Comparison of ENCODE assay signal across 1 cellular context in genomic region chr16:88763502-88764053, GRCh38.
TF ChIP-seq lines count a peak whose summit lies in the region.

No MANE protein-coding gene starts in this region.

TF ChIP-seq in HepG2, 621 proteins besides CTCF, POLR2A, EP300 and RAD21 (continued from another document and continues in another):
- TF ChIP-seq AGO1 (IDR thresholded peaks at IDR 0.05; ENCODE audit: low read depth, low read length, poor library complexity, severe bottlenecking) (no peak), PHF8 (CRISPR knock-in tag; IDR thresholded peaks at IDR 0.05) (peak; percentile 32; the same call in 1 of the 2 replicates), TCF12 (IDR thresholded peaks at IDR 0.05) (no peak), TCF12 (CRISPR knock-in tag; IDR thresholded peaks at IDR 0.05) (no peak), HDAC6 (IDR thresholded peaks at IDR 0.05; ENCODE audit: low read depth, low read length) (no peak), ZNF512 (CRISPR knock-in tag; IDR thresholded peaks at IDR 0.05) (no peak), SP1 (IDR thresholded peaks at IDR 0.05) (no peak), SP1 (CRISPR knock-in tag; IDR thresholded peaks at IDR 0.05) (peak; percentile 96), ZNF619 (CRISPR knock-in tag; IDR thresholded peaks at IDR 0.05) (0 out of 2 replicates have a peak, but pooled peaks have one; percentile 21), ZNF292 (CRISPR knock-in tag; IDR thresholded peaks at IDR 0.05; ENCODE audit: borderline replicate concordance, low read depth) (no peak; the same call in 1 of the 2 replicates), SIN3B (IDR thresholded peaks at IDR 0.05; ENCODE audit: low read length) (peak; percentile 66; the same call in 1 of the 2 replicates), JUN (CRISPR knock-in tag; IDR thresholded peaks at IDR 0.05) (no peak), PHF5A (CRISPR knock-in tag; IDR thresholded peaks at IDR 0.05; ENCODE audit: low read depth, unreplicated experiment) (peak; percentile 75), ZNF761 (CRISPR knock-in tag; conservative IDR thresholded peaks at IDR 0.05) (0 out of 2 replicates have a peak, but pooled peaks have one; percentile 22), ATF5 (CRISPR knock-in tag; IDR thresholded peaks at IDR 0.05; ENCODE audit: low read depth) (no peak), MATR3 (CRISPR knock-in tag; IDR thresholded peaks at IDR 0.05) (no peak), ARID2 (CRISPR knock-in tag; IDR thresholded peaks at IDR 0.05; ENCODE audit: borderline replicate concordance) (no peak), MNT (IDR thresholded peaks at IDR 0.05) (peak; percentile 78), ZNF704 (CRISPR knock-in tag; IDR thresholded peaks at IDR 0.05; ENCODE audit: borderline replicate concordance) (no peak), ZNF775 (CRISPR knock-in tag; IDR thresholded peaks at IDR 0.05; ENCODE audit: borderline replicate concordance) (no peak), RFXAP (CRISPR knock-in tag; IDR thresholded peaks at IDR 0.05; ENCODE audit: borderline replicate concordance) (peak; percentile 85; the same call in 1 of the 2 replicates), ZNF839 (CRISPR knock-in tag; IDR thresholded peaks at IDR 0.05; ENCODE audit: borderline replicate concordance) (no peak), MEIS2 (CRISPR knock-in tag; IDR thresholded peaks at IDR 0.05) (peak; percentile 86), ZNF552 (CRISPR knock-in tag; IDR thresholded peaks at IDR 0.05; ENCODE audit: borderline replicate concordance) (0 out of 2 replicates have a peak, but pooled peaks have one; percentile 71), HOXA7 (CRISPR knock-in tag; IDR thresholded peaks at IDR 0.05) (no peak), NRL (CRISPR knock-in tag; IDR thresholded peaks at IDR 0.05; ENCODE audit: borderline replicate concordance) (no peak), TBL1XR1 (IDR thresholded peaks at IDR 0.05; ENCODE audit: borderline replicate concordance, low read length, partially characterized antibody) (peak; percentile 90), ZNF782 (CRISPR knock-in tag; IDR thresholded peaks at IDR 0.05; ENCODE audit: borderline replicate concordance) (no peak; the same call in 1 of the 2 replicates), ZNF720 (CRISPR knock-in tag; IDR thresholded peaks at IDR 0.05) (peak; percentile 8; the same call in 1 of the 2 replicates), NR2F1 (CRISPR knock-in tag; IDR thresholded peaks at IDR 0.05) (peak; percentile 81 to 95), ZNF34 (CRISPR knock-in tag; IDR thresholded peaks at IDR 0.05; ENCODE audit: borderline replicate concordance) (0 out of 2 replicates have a peak, but pooled peaks have one; percentile 74), HHEX (CRISPR knock-in tag; IDR thresholded peaks at IDR 0.05) (peak; percentile 89), CREB3 (CRISPR knock-in tag; IDR thresholded peaks at IDR 0.05) (no peak), FOSL1 (CRISPR knock-in tag; IDR thresholded peaks at IDR 0.05; ENCODE audit: borderline replicate concordance) (no peak), TARDBP (CRISPR knock-in tag; IDR thresholded peaks at IDR 0.05) (peak; percentile 86; the same call in 1 of the 2 replicates), ZNF7 (CRISPR knock-in tag; IDR thresholded peaks at IDR 0.05) (no peak), KAT7 (CRISPR knock-in tag; IDR thresholded peaks at IDR 0.05; ENCODE audit: borderline replicate concordance) (no peak), KDM5A (IDR thresholded peaks at IDR 0.05; ENCODE audit: borderline replicate concordance, low read length) (no peak), NR2C2 (CRISPR knock-in tag; IDR thresholded peaks at IDR 0.05; ENCODE audit: borderline replicate concordance) (peak; percentile 82), TRIM24 (CRISPR knock-in tag; IDR thresholded peaks at IDR 0.05) (no peak), EEA1 (CRISPR knock-in tag; IDR thresholded peaks at IDR 0.05; ENCODE audit: borderline replicate concordance) (no peak), MYNN (CRISPR knock-in tag; IDR thresholded peaks at IDR 0.05; ENCODE audit: low read depth) (no peak), SMC3 (IDR thresholded peaks at IDR 0.05; ENCODE audit: low read length) (peak; percentile 66), ZSCAN29 (CRISPR knock-in tag; conservative IDR thresholded peaks at IDR 0.05) (peak; percentile 84), ZNF18 (CRISPR knock-in tag; IDR thresholded peaks at IDR 0.05; ENCODE audit: insufficient replicate concordance) (no peak), FOXO1 (CRISPR knock-in tag; IDR thresholded peaks at IDR 0.05) (peak; percentile 95), PCBP1 (IDR thresholded peaks at IDR 0.05; ENCODE audit: borderline replicate concordance, low read depth, low read length) (no peak), ZNF740 (CRISPR knock-in tag; IDR thresholded peaks at IDR 0.05) (no peak), PHB2 (IDR thresholded peaks at IDR 0.05; ENCODE audit: partially characterized antibody) (no peak), NFE2L1 (CRISPR knock-in tag; IDR thresholded peaks at IDR 0.05; ENCODE audit: borderline replicate concordance) (no peak), ZNF547 (CRISPR knock-in tag; IDR thresholded peaks at IDR 0.05) (no peak; the same call in 1 of the 2 replicates), NFE2 (CRISPR knock-in tag; IDR thresholded peaks at IDR 0.05) (no peak), ZNF546 (CRISPR knock-in tag; conservative IDR thresholded peaks at IDR 0.05) (0 out of 2 replicates have a peak, but pooled peaks have one; percentile 47), ZNF317 (CRISPR knock-in tag; IDR thresholded peaks at IDR 0.05) (no peak), ZNF792 (CRISPR knock-in tag; IDR thresholded peaks at IDR 0.05) (peak; percentile 94), HOXD1 (CRISPR knock-in tag; IDR thresholded peaks at IDR 0.05) (0 out of 2 replicates have a peak, but pooled peaks have one; percentile 72), SKIL (CRISPR knock-in tag; IDR thresholded peaks at IDR 0.05; ENCODE audit: borderline replicate concordance) (peak; percentile 96), MBNL3 (CRISPR knock-in tag; conservative IDR thresholded peaks at IDR 0.05) (no peak), ZNF503 (CRISPR knock-in tag; IDR thresholded peaks at IDR 0.05) (peak; percentile 89), ZNF30 (CRISPR knock-in tag; IDR thresholded peaks at IDR 0.05) (no peak), HNF1B (CRISPR knock-in tag; IDR thresholded peaks at IDR 0.05) (peak; percentile 76), SNAI1 (CRISPR knock-in tag; IDR thresholded peaks at IDR 0.05; ENCODE audit: borderline replicate concordance) (no peak), CHCHD3 (CRISPR knock-in tag; IDR thresholded peaks at IDR 0.05) (no peak), PHF20 (CRISPR knock-in tag; IDR thresholded peaks at IDR 0.05) (no peak; the same call in 1 of the 2 replicates), NCOA1 (CRISPR knock-in tag; IDR thresholded peaks at IDR 0.05) (no peak), HOXA9 (CRISPR knock-in tag; IDR thresholded peaks at IDR 0.05; ENCODE audit: borderline replicate concordance) (no peak)
